Comparison of ENCODE assay signal across 8 cellular contexts in the genomic region with DNA sequence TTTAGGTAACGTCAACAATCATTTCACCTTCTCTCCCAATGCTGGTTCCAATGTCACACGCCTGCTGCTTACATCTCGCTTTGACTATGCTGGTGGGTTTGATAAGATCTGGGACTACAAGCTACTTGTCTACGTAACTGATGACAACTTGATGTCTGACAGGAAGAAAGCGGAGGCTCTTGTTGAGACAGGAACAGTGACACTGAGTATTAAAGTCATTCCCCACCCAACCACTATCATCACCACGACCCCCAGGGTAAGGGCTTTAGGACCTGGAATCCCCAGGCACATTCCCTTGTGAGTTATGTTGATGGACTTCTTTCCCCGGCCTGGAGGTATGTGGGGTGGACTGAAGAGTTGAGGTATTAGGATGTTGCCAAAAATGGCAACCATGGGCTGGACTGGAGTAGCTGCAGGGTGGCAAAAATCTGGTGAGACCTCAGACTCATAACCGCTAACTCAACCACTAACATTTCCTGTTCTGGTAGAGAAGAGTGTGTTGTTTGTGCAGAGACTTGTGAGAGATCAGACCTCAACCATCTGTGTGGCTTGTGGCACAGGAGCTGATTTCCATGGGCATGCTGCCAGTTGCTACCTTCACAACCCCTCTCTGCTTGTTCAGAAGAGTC. TPM values are rescaled to one million over a fixed set of nuclear protein-coding genes. Genes with fewer than 3 reads are reported as not detected.
DNase-seq lines count a peak whose midpoint lies in the region; ATAC-seq and TF ChIP-seq lines count a peak whose summit lies in the region.
"Had no signal": no experiment of that assay in that cellular context is flagged by ENCODE, and none has a peak within 500 bp of the region (broad histone marks: within the 10 kb centered on the region; RNA-seq: fewer than 3 reads in every experiment).

No MANE protein-coding gene starts in this region.

- no peak overlapping the region for H3K4me3 Mint-ChIP-seq in osteocyte (ENCODE audit: unreplicated experiment)

- no peaks in the 10 kb centered on the region for H3K36me3 Mint-ChIP-seq in osteocyte (ENCODE audit: unreplicated experiment)

- H3K27ac ChIP-seq in PC-9: no peak overlapping the region

- CTCF ChIA-PET in PC-9 (lab: Charles Lee): interaction anchor here (0.6 kb wide), 1 partner anchor 133 kb away, joined by 3 read pairs; no protein-coding TSS in a partner anchor

- no peaks in the 10 kb centered on the region for H3K27me3 Mint-ChIP-seq in osteocyte (ENCODE audit: unreplicated experiment)

- no peaks in the 10 kb centered on the region for H3K27me3 ChIP-seq in PC-9 (ENCODE audit: insufficient read depth, low read depth)

- no TSS peak for BruUV-seq in PC-9 (replicated peaks; lab: Mats Ljungman, UMichigan)

- H3K9me3 ChIP-seq in PC-9 (ENCODE audit: insufficient read depth, low read depth): no peaks in the 10 kb centered on the region

- H3K4me2 ChIP-seq in PC-9: no peak overlapping the region

- no peak for TF ChIP-seq CTCF in osteocyte (IDR thresholded peaks at IDR 0.05)
- no peak for TF ChIP-seq CTCF in PC-9 (conservative IDR thresholded peaks at IDR 0.05)

- peaks cover 40% of the 10 kb centered on the region for H3K4me1 Mint-ChIP-seq in osteocyte (ENCODE audit: unreplicated experiment)

- peak; percentile 71 for DNase-seq in M059J (ENCODE audit: low read depth)
- peak; percentile 57 for DNase-seq in activated T-cell treated with anti-CD3 and anti-CD28 coated beads for 1 hour (ENCODE audit: low read depth)
- DNase-seq in osteocyte (ENCODE audit: extremely low spot score, unreplicated experiment): no peak
- no peak for DNase-seq in NCI-H2227 (lab: John Stamatoyannopoulos, UW; ENCODE audit: unreplicated experiment)
- no peak for DNase-seq in PC-9

- H3K9me3 Mint-ChIP-seq in osteocyte (ENCODE audit: unreplicated experiment): no peaks in the 10 kb centered on the region

- no peak overlapping the region for H2AFZ ChIP-seq in PC-9

- intact Hi-C loops in PC-9 (cut with micrococcal nuclease; ENCODE audit: unreplicated experiment): no loop called here

- POLR2A ChIA-PET in PC-9 (lab: Charles Lee; ENCODE audit: unreplicated experiment): no interaction called here

- H3K4me3 ChIP-seq in PC-9: no peak overlapping the region

- H3K27ac Mint-ChIP-seq in osteocyte (ENCODE audit: unreplicated experiment): peak overlapping the region; percentile 95

- H3K79me2 ChIP-seq in PC-9 (ENCODE audit: low read depth): no peaks in the 10 kb centered on the region

- ATAC-seq in GM21381 (IDR thresholded peaks at IDR 0.05; ENCODE audit: unreplicated experiment): peak; percentile 85
- ATAC-seq in GM18517 (IDR thresholded peaks at IDR 0.05; ENCODE audit: unreplicated experiment): no peak
- ATAC-seq: left colon had no signal

- H4K20me1 ChIP-seq in PC-9 (ENCODE audit: insufficient read depth): no peaks in the 10 kb centered on the region

- H3K4me1 ChIP-seq in PC-9 (replicated peaks; ENCODE audit: insufficient read depth): no peaks in the 10 kb centered on the region

- H3K36me3 ChIP-seq in PC-9 (ENCODE audit: low read depth): no peaks in the 10 kb centered on the region

- no peaks in the 10 kb centered on the region for H3F3A ChIP-seq in PC-9 (ENCODE audit: insufficient read depth, low read depth)

- H3K9me2 ChIP-seq in PC-9 (ENCODE audit: insufficient read depth): no peaks in the 10 kb centered on the region

RNA-seq across cellular contexts. Expression of gene CDHR3, which starts 59.2 kb away (rescaled TPM):
- 0.52 and 2.1 TPM in 2 replicates for total RNA-seq in M059J (2014; rRNA removed; shearing (Covaris generic))
- total RNA-seq in osteocyte (2.3 and 4.0 TPM in 2 replicates), PC-9 (2021) (8.7 and 12.1 TPM in 2 replicates)

Comparison
In these comparisons a context has a peak if more than half of its experiments do, and no peak if none do; other contexts are left out.
1. DNase-seq: peak in M059J (single experiment) and activated T-cell treated with anti-CD3 and anti-CD28 coated beads for 1 hour (single experiment); none in osteocyte (single experiment), NCI-H2227 (single experiment) and PC-9 (0 of 2).